8 cellular contexts compared by ENCODE assay signal in genomic region chr11:128776434-128777284, GRCh38.
DNase-seq lines count a peak whose midpoint lies in the region; ATAC-seq and TF ChIP-seq lines count a peak whose summit lies in the region.

No MANE protein-coding gene starts in this region.

- TF ChIP-seq CTCF in C4-2B (conservative IDR thresholded peaks at IDR 0.05) (peak; percentile 77), fibroblast of pulmonary artery (IDR thresholded peaks at IDR 0.05; ENCODE audit: low read length, missing control alignments) (peak; percentile 44)

- DNase-seq in activated CD4-positive, alpha-beta T cell treated with anti-CD3 and anti-CD28 coated beads, Interleukin-2, amount 50 U/mL, for 48 hours = peak; percentile 27 to 40
- DNase-seq in fibroblast of pulmonary artery (ENCODE audit: low read depth) (peak; percentile 42), putamen (ENCODE audit: low spot score) (peak; percentile 7), NCI-H187 (lab: John Stamatoyannopoulos, UW) (no peak), SK-N-DZ (ENCODE audit: low spot score) (no peak)

- ATAC-seq in HG03432 (IDR thresholded peaks at IDR 0.05; ENCODE audit: unreplicated experiment) = peak; percentile 52
- ATAC-seq in GM21786 (IDR thresholded peaks at IDR 0.05; ENCODE audit: unreplicated experiment) = no peak

- H3K27ac ChIP-seq in C4-2B = no peak overlapping the region

- H3K4me3 ChIP-seq in fibroblast of pulmonary artery (replicated peaks; ENCODE audit: low read depth, low read length) = no peak overlapping the region

Comparison
In these comparisons a context has a peak if more than half of its experiments do, and no peak if none do; other contexts are left out.
1. DNase-seq: peak in activated CD4-positive, alpha-beta T cell treated with anti-CD3 and anti-CD28 coated beads, Interleukin-2, amount 50 U/mL, for 48 hours (2 of 2), fibroblast of pulmonary artery (single experiment) and putamen (single experiment); none in NCI-H187 (0 of 2) and SK-N-DZ (single experiment).